In the genomic region with DNA sequence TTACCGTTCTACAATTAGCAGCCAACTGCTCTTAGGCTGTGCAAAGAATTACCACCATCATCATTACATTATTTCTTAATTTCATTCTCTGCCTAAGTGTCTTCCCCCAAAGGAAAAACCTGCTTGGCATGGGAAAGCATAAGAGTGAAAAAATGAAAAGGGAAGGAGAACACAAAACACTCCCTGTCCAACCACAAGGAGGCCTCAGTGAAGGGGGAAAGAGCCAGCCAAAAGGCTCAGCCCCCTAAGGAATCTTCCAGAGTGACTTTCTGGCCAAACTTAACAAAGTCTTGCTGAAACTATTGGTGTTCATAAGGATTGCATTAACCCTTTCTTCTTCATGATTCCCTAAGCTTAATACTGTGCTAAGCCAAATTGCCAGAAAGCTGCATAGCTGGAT, we compare ENCODE assay signal across 30 cellular contexts.
A peak's percentile ranks its signal among the peaks of the same experiment; 100 is the strongest.
DNase-seq lines count a peak whose midpoint lies in the region; ATAC-seq, FAIRE-seq and TF ChIP-seq lines count a peak whose summit lies in the region.
"Had no signal": no experiment of that assay in that cellular context is flagged by ENCODE, and none has a peak within 500 bp of the region (broad histone marks: within the 10 kb centered on the region; RNA-seq: fewer than 3 reads in every experiment).

No MANE protein-coding gene starts in this region.

- no peaks in the 10 kb centered on the region for H3K36me3 Mint-ChIP-seq in progenitor cell of endocrine pancreas (ENCODE audit: insufficient read depth)
- H3K36me3 Mint-ChIP-seq: naive B cell had no signal

- H2AK5ac ChIP-seq in H1 (ENCODE audit: low read depth, low read length), result no peak overlapping the region

- no peak overlapping the region for H3K4ac ChIP-seq in H1 (replicated peaks; ENCODE audit: insufficient read length, low read depth, low read length)

- H3K4me1 ChIP-seq in H1 (replicated peaks in 1 of 4; ENCODE audit: control insufficient read depth in 3 of 4, insufficient read depth in 4 of 4, low read length in 3 of 4), result no peaks in the 10 kb centered on the region
- H3K4me1 ChIP-seq: A549, gastrocnemius medialis, left lung, SJCRH30 had no signal

- no peak overlapping the region for H3K27ac Mint-ChIP-seq in progenitor cell of endocrine pancreas
- H3K27ac Mint-ChIP-seq: activated CD4-positive, alpha-beta T cell treated with anti-CD3 and anti-CD28 coated beads for 36 hours; naive B cell; stimulated activated naive CD8-positive, alpha-beta T cell treated with anti-CD3 and anti-CD28 coated beads, Interleukin-15, amount 100 ng/mL, for 72 hours; T-helper 1 cell treated with Interleukin-12 subunit alpha and Interleukin-12 subunit beta and Interleukin-4 antibody, amounts not matched to agents 30 μg/mL and 1 μg/mL, for 36 hours had no signal

- TF ChIP-seq CTCF in H1 (IDR thresholded peaks at IDR 0.05; ENCODE audit: control extremely low read depth in 1 of 3, insufficient read depth in 1 of 3, low read depth in 1 of 3, low read length in 3 of 3) (peak in 2 of 3 experiments; percentile 22 to 32; a peak in 2 of 4 replicates), progenitor cell of endocrine pancreas (IDR thresholded peaks at IDR 0.05; ENCODE audit: unreplicated experiment) (peak; percentile 25)

- no peak overlapping the region for H3K27ac ChIP-seq in H1 (ENCODE audit: low read depth, low read length)
- H3K27ac ChIP-seq: A549, gastrocnemius medialis, left lung, SJCRH30 had no signal

- no peak overlapping the region for H3K4me3 ChIP-seq in H1 (ENCODE audit: extremely low read depth in 1 of 4, insufficient read depth in 2 of 4, low read depth in 3 of 4, low read length in 4 of 4)
- H3K4me3 ChIP-seq: A549, gastrocnemius medialis, left lung, SJCRH30 had no signal

- H3K9me3 Mint-ChIP-seq in progenitor cell of endocrine pancreas (ENCODE audit: low read depth), result peaks cover 11% of the 10 kb centered on the region
- H3K9me3 Mint-ChIP-seq: T-helper 1 cell treated with Interleukin-12 subunit alpha and Interleukin-12 subunit beta and Interleukin-4 antibody, amounts not matched to agents 30 μg/mL and 1 μg/mL, for 36 hours had no signal

- no peaks in the 10 kb centered on the region for H3K23me2 ChIP-seq in H1 (ENCODE audit: low read depth, low read length)

- no peak for ATAC-seq in HG03521 (IDR thresholded peaks at IDR 0.05; ENCODE audit: unreplicated experiment)
- ATAC-seq: A549; activated CD4-positive, alpha-beta T cell treated with anti-CD3 and anti-CD28 coated beads for 36 hours; gastrocnemius medialis; left lung; stimulated activated naive CD8-positive, alpha-beta T cell treated with anti-CD3 and anti-CD28 coated beads, Interleukin-15, amount 100 ng/mL, for 72 hours had no signal

- no peak overlapping the region for H4K91ac ChIP-seq in H1 (replicated peaks; ENCODE audit: insufficient read length, low read length)

- H3K23ac ChIP-seq in H1 (ENCODE audit: insufficient read length), result no peak overlapping the region

- H2BK20ac ChIP-seq in H1 (ENCODE audit: low read length), result no peak overlapping the region

- 100% methylated on average over 1 of the region's 1 CpG; no CpG with 5 or more reads in 1 of the 2 experiments for WGBS in H1 (ENCODE audit: extremely low coverage in 1 of 2, insufficient coverage in 1 of 2, insufficient read length in 1 of 2, insufficient replicate concordance in 2 of 2, low coverage in 1 of 2, low lambda C conversion rate in 2 of 2, missing lambda C conversion rate in 1 of 2), 2 experiments

- H2AFZ ChIP-seq in H1 (ENCODE audit: low read length), result no peak overlapping the region

- POLR2A ChIA-PET in H1 (lab: Charles Lee; ENCODE audit: partially characterized antibody), result no interaction called here

- no peak for FAIRE-seq in H1 (lab: Jason Lieb, UNC)
- FAIRE-seq: H54, HTR-8/SVneo, RCC 7860, small intestine had no signal

- no peaks in the 10 kb centered on the region for H3K79me2 ChIP-seq in H1 (ENCODE audit: control insufficient read depth in 1 of 2, insufficient read depth in 2 of 2, low read length in 2 of 2)

- no peak overlapping the region for H2BK12ac ChIP-seq in H1 (ENCODE audit: low read depth, low read length)

- no peak overlapping the region for H4K8ac ChIP-seq in H1 (ENCODE audit: extremely low read depth, insufficient read depth, low read length)

- peak; percentile 21 for DNase-seq in NCI-H1694 (lab: John Stamatoyannopoulos, UW)
- DNase-seq in NCI-H1694 treated with DMSO at 0.1 percent for 48 hours (lab: John Stamatoyannopoulos, UW), result no peak
- DNase-seq in NCI-H524 treated with DMSO at 0.1 percent for 48 hours (lab: John Stamatoyannopoulos, UW), result peak; percentile 36
- DNase-seq in H1 (ENCODE audit: low read depth in 1 of 2, low spot score in 2 of 2), result no peak
- no peak for DNase-seq in progenitor cell of endocrine pancreas (ENCODE audit: low spot score, unreplicated experiment)
- DNase-seq in mucosa of gallbladder (ENCODE audit: low spot score), result no peak
- DNase-seq in stimulated activated CD4-positive, alpha-beta T cell treated with anti-CD3 and anti-CD28 coated beads, Interleukin-15, amount 100 ng/mL, for 24 hours, result no peak
- DNase-seq: activated CD4-positive, alpha-beta T cell treated with anti-CD3 and anti-CD28 coated beads for 36 hours; activated effector memory CD4-positive, alpha-beta T cell treated with anti-CD3 and anti-CD28 coated beads, Interleukin-2, amount 50 U/mL, for 16 hours; activated T-cell treated with anti-CD3 and anti-CD28 coated beads, Interleukin-2, amount 50 U/mL, for 1 hour; DMS79; gastrocnemius medialis; GF-D8; KG1; left lung; MM.1S; naive B cell; NCI-H510A; occipital lobe; SJCRH30; small intestine; stimulated activated CD4-positive, alpha-beta T cell treated with anti-CD3 and anti-CD28 coated beads, Interleukin-1b, Interleukin-23, amount 100 ng/mL, for 48 hours; stimulated activated CD8-positive, alpha-beta memory T cell treated with anti-CD3 and anti-CD28 coated beads, Interleukin-4, amount 100 ng/mL, for 48 hours; stimulated activated naive CD8-positive, alpha-beta T cell treated with anti-CD3 and anti-CD28 coated beads, Interleukin-15, amount 100 ng/mL, for 72 hours had no signal

- no peak overlapping the region for H3K18ac ChIP-seq in H1 (ENCODE audit: extremely low read depth, low read length)

- no peak overlapping the region for H3K14ac ChIP-seq in H1 (ENCODE audit: insufficient read length)

- H2BK120ac ChIP-seq in H1 (replicated peaks; ENCODE audit: low read depth, low read length), result no peak overlapping the region

- H3K4me3 Mint-ChIP-seq in progenitor cell of endocrine pancreas (ENCODE audit: low read depth), result no peak overlapping the region
- H3K4me3 Mint-ChIP-seq: activated CD4-positive, alpha-beta T cell treated with anti-CD3 and anti-CD28 coated beads for 36 hours; stimulated activated naive CD8-positive, alpha-beta T cell treated with anti-CD3 and anti-CD28 coated beads, Interleukin-15, amount 100 ng/mL, for 72 hours; T-helper 1 cell treated with Interleukin-12 subunit alpha and Interleukin-12 subunit beta and Interleukin-4 antibody, amounts not matched to agents 30 μg/mL and 1 μg/mL, for 36 hours had no signal

- H3K56ac ChIP-seq in H1 (replicated peaks; ENCODE audit: insufficient read length, low read depth, low read length), result no peak overlapping the region

- H3K4me1 Mint-ChIP-seq in progenitor cell of endocrine pancreas (ENCODE audit: low read depth), result peaks cover 2% of the 10 kb centered on the region
- H3K4me1 Mint-ChIP-seq: activated CD4-positive, alpha-beta T cell treated with anti-CD3 and anti-CD28 coated beads for 36 hours; naive B cell; stimulated activated naive CD8-positive, alpha-beta T cell treated with anti-CD3 and anti-CD28 coated beads, Interleukin-15, amount 100 ng/mL, for 72 hours had no signal

- TF ChIP-seq EP300 in H1 (IDR thresholded peaks at IDR 0.05; ENCODE audit: borderline replicate concordance in 1 of 2, low read depth in 2 of 2, low read length in 2 of 2), result no peak

- CTCF ChIA-PET in H1 (lab: Charles Lee; ENCODE audit: partially characterized antibody), result interaction anchor here (0.6 to 1.8 kb wide), 7 partner anchors 9 to 636 kb away, joined by 3 to 4 read pairs (median 3); no protein-coding TSS in a partner anchor

- H3K27me3 Mint-ChIP-seq in progenitor cell of endocrine pancreas, result no peaks in the 10 kb centered on the region
- H3K27me3 Mint-ChIP-seq: activated CD4-positive, alpha-beta T cell treated with anti-CD3 and anti-CD28 coated beads for 36 hours; stimulated activated naive CD8-positive, alpha-beta T cell treated with anti-CD3 and anti-CD28 coated beads, Interleukin-15, amount 100 ng/mL, for 72 hours had no signal

- no peaks in the 10 kb centered on the region for H3K36me3 ChIP-seq in H1 (ENCODE audit: control insufficient read depth in 2 of 4, insufficient read depth in 4 of 4, low read length in 3 of 4)
- H3K36me3 ChIP-seq: gastrocnemius medialis, left lung, SJCRH30 had no signal

- H4K5ac ChIP-seq in H1 (ENCODE audit: insufficient read length, low read depth, low read length), result no peak overlapping the region

- H2BK15ac ChIP-seq in H1 (ENCODE audit: low read length), result no peak overlapping the region

- TF ChIP-seq RAD21 in H1 (IDR thresholded peaks at IDR 0.05 in 1 of 2, conservative IDR thresholded peaks at IDR 0.05 in 1 of 2; ENCODE audit: low read depth in 2 of 2, low read length in 2 of 2), result peak; percentile 28 to 43; a peak in 3 of 4 replicates

- no peaks in the 10 kb centered on the region for H3K9me3 ChIP-seq in H1 (ENCODE audit: insufficient read depth in 2 of 2, low read depth in 1 of 2, low read length in 1 of 2)
- H3K9me3 ChIP-seq: A549, gastrocnemius medialis, left lung, SJCRH30 had no signal

- H3K9ac ChIP-seq in H1 (replicated peaks in 1 of 4; ENCODE audit: extremely low read depth in 1 of 4, low read depth in 3 of 4, low read length in 3 of 4), result no peak overlapping the region

- TF ChIP-seq POLR2A in H1 (IDR thresholded peaks at IDR 0.05; ENCODE audit: control extremely low read depth in 1 of 2, low read depth in 2 of 2, low read length in 2 of 2), result no peak

- no peak overlapping the region for H2BK5ac ChIP-seq in H1 (ENCODE audit: low read depth, low read length)

- H4K20me1 ChIP-seq in H1 (replicated peaks in 1 of 2; ENCODE audit: control insufficient read depth in 1 of 2, insufficient read depth in 2 of 2, low read length in 2 of 2), result no peaks in the 10 kb centered on the region

- no peaks in the 10 kb centered on the region for H3K79me1 ChIP-seq in H1 (ENCODE audit: low read depth, low read length)

- no peaks in the 10 kb centered on the region for H3K27me3 ChIP-seq in H1 (replicated peaks in 1 of 4; ENCODE audit: control insufficient read depth in 3 of 4, extremely low read depth in 1 of 4, insufficient read depth in 3 of 4, low read length in 3 of 4)
- H3K27me3 ChIP-seq: gastrocnemius medialis, left lung, SJCRH30 had no signal

- H3K4me2 ChIP-seq in H1 (ENCODE audit: insufficient read depth in 1 of 2, low read depth in 2 of 2, low read length in 2 of 2), result no peak overlapping the region
- H3K4me2 ChIP-seq: A549 had no signal

TF ChIP-seq in H1, 55 proteins besides CTCF, POLR2A, EP300 and RAD21 (continues in another document):
- TF ChIP-seq BCL11A (IDR thresholded peaks at IDR 0.05; ENCODE audit: low read depth in 2 of 2, low read length in 2 of 2), result no peak
- TF ChIP-seq YY1 (IDR thresholded peaks at IDR 0.05; ENCODE audit: low read depth, low read length), result no peak
- no peak for TF ChIP-seq TAF1 (IDR thresholded peaks at IDR 0.05; ENCODE audit: low read depth, low read length)
- TF ChIP-seq BRCA1 (IDR thresholded peaks at IDR 0.05; ENCODE audit: low read depth, low read length), result no peak
- TF ChIP-seq SRF (IDR thresholded peaks at IDR 0.05; ENCODE audit: low read depth, low read length), result no peak

Comparison
In these comparisons a context has a peak if more than half of its experiments do, and no peak if none do; other contexts are left out.
1. DNase-seq: peak in NCI-H1694 (single experiment) and NCI-H524 treated with DMSO at 0.1 percent for 48 hours (single experiment); none in NCI-H1694 treated with DMSO at 0.1 percent for 48 hours (single experiment), H1 (0 of 2), progenitor cell of endocrine pancreas (single experiment), mucosa of gallbladder (single experiment) and stimulated activated CD4-positive, alpha-beta T cell treated with anti-CD3 and anti-CD28 coated beads, Interleukin-15, amount 100 ng/mL, for 24 hours (single experiment).